21 cellular contexts compared by ENCODE assay signal in genomic region chr5:123193176-123193575, GRCh38.
"Had no signal": no experiment of that assay in that cellular context is flagged by ENCODE, and none has a peak within 500 bp of the region (broad histone marks: within the 10 kb centered on the region; RNA-seq: fewer than 3 reads in every experiment).

No MANE protein-coding gene starts in this region.

- H3K27ac ChIP-seq: left lung, lower lobe of right lung, ovary, right atrium auricular region, right lobe of liver, skin epidermis, spleen, suprapubic skin, tibial nerve, uterus had no signal

- DNase-seq: hippocampal formation; immature natural killer cell; kidney; left colon; left lung; lower lobe of right lung; mammary epithelial cell; mesendoderm; naive thymus-derived CD4-positive, alpha-beta T cell; ovary; right lobe of liver; spleen; stimulated activated CD4-positive, alpha-beta T cell treated with anti-CD3 and anti-CD28 coated beads, Interleukin-4, amount 100 ng/mL, for 24 hours; stimulated activated naive CD4-positive, alpha-beta T cell; uterus had no signal

- ATAC-seq: left colon; left lung; lower lobe of right lung; naive thymus-derived CD4-positive, alpha-beta T cell; natural killer cell treated with Interleukin-12 subunit alpha and Interleukin-12 subunit beta and Interleukin-15 and Interleukin-18, amount 100 ng/mL, for 72 hours; right lobe of liver; stimulated activated effector memory CD8-positive, alpha-beta T cell treated with anti-CD3 and anti-CD28 coated beads, Interleukin-12 subunit alpha, Interleukin-12 subunit beta, amount 100 ng/mL, for 72 hours had no signal

- H3K4me1 ChIP-seq: left lung, lower lobe of right lung, right atrium auricular region, right lobe of liver, spleen, suprapubic skin, tibial nerve, uterus had no signal

- H3K27me3 ChIP-seq: left lung, ovary, right atrium auricular region, right lobe of liver, tibial nerve, uterus had no signal

- H3K36me3 ChIP-seq: left lung, lower lobe of right lung, ovary, right atrium auricular region, right lobe of liver, spleen, suprapubic skin, tibial nerve, uterus had no signal

- H3K9me3 ChIP-seq: left lung, lower lobe of right lung, ovary, right atrium auricular region, right lobe of liver, spleen, suprapubic skin, tibial nerve, uterus had no signal

- H3K4me3 ChIP-seq: left lung, lower lobe of right lung, ovary, right atrium auricular region, right lobe of liver, skin epidermis, spleen, suprapubic skin, tibial nerve, uterus had no signal
